In genomic region chr5:31738199-31738598, GRCh38 we compare ENCODE assay signal across 14 cellular contexts.
DNase-seq lines count a peak whose midpoint lies in the region; ATAC-seq and TF ChIP-seq lines count a peak whose summit lies in the region.
"Had no signal": no experiment of that assay in that cellular context is flagged by ENCODE, and none has a peak within 500 bp of the region (broad histone marks: within the 10 kb centered on the region; RNA-seq: fewer than 3 reads in every experiment).

No MANE protein-coding gene starts in this region.

- H3K4me3 ChIP-seq in heart right ventricle: no peak overlapping the region
- no peak overlapping the region for H3K4me3 ChIP-seq in right cardiac atrium (ENCODE audit: low read length)
- peak overlapping the region in 2 of 3 donors; percentile 1 to 2 for H3K4me3 ChIP-seq in skeletal muscle tissue (ENCODE audit: low read length in 3 of 3)
- H3K4me3 ChIP-seq: BLaER1 treated with 17β-estradiol and CSF1 and Interleukin-3, amounts not matched to agents 10 nM and 100 nM; HAP-1 had no signal

- H3K27ac ChIP-seq in caudate nucleus (ENCODE audit: low read depth, low read length): peak overlapping the region; percentile 26
- peak overlapping the region in 8 of 10 donors; percentile 15 to 80 (median 45) for H3K27ac ChIP-seq in heart right ventricle
- H3K27ac ChIP-seq in right cardiac atrium (ENCODE audit: low read length): peak overlapping the region; percentile 73
- H3K27ac ChIP-seq in skeletal muscle tissue (ENCODE audit: low read depth, low read length): no peak overlapping the region
- H3K27ac ChIP-seq: BLaER1 treated with 17β-estradiol and CSF1 and Interleukin-3, amounts not matched to agents 10 nM and 100 nM; HL-60 had no signal

- H3K4me1 ChIP-seq in heart right ventricle: peaks cover 9 to 69% (median 34%) of the 10 kb centered on the region in 9 donors
- H3K4me1 ChIP-seq in right cardiac atrium (ENCODE audit: control insufficient read depth, insufficient read depth, low read length): no peaks in the 10 kb centered on the region
- H3K4me1 ChIP-seq in skeletal muscle tissue (ENCODE audit: control insufficient read depth in 3 of 3, insufficient read depth in 3 of 3, low read length in 3 of 3): peaks cover 4 to 13% (median 4%) of the 10 kb centered on the region in 3 donors
- H3K4me1 ChIP-seq: BLaER1 treated with 17β-estradiol and CSF1 and Interleukin-3, amounts not matched to agents 10 nM and 100 nM; HAP-1 had no signal

- H3K9me3 ChIP-seq in heart right ventricle (peaks cover 0 to 11% (median 5%) of the 10 kb centered on the region in 11 donors), right cardiac atrium (ENCODE audit: control insufficient read depth, low read length) (no peaks in the 10 kb centered on the region), skeletal muscle tissue (ENCODE audit: control insufficient read depth in 3 of 3, low read length in 3 of 3) (no peaks in the 10 kb centered on the region)
- H3K9me3 ChIP-seq: HAP-1 had no signal

- H3K36me3 Mint-ChIP-seq in activated T-helper 2 cell treated with anti-CD3 and anti-CD28 coated beads, Interferon-gamma antibody, Interleukin-2, Interleukin-4, amounts not matched to agents 10 μg/mL and 5 μg/mL and 100 μg/mL, durations not matched to agents 14 hours and 24 hours and 36 hours (ENCODE audit: low read depth): no peaks in the 10 kb centered on the region
- H3K36me3 Mint-ChIP-seq: CD4-positive, CD25-positive, alpha-beta regulatory T cell had no signal

- H3K9me3 Mint-ChIP-seq in activated T-helper 2 cell treated with anti-CD3 and anti-CD28 coated beads, Interferon-gamma antibody, Interleukin-2, Interleukin-4, amounts not matched to agents 10 μg/mL and 5 μg/mL and 100 μg/mL, durations not matched to agents 14 hours and 24 hours and 36 hours: no peaks in the 10 kb centered on the region

- intact Hi-C loops in heart right ventricle (cut with DNase I): no loop called here
- intact Hi-C loops in right cardiac atrium (cut with DNase I): no loop called here
- intact Hi-C loops in activated T-helper 2 cell treated with anti-CD3 and anti-CD28 coated beads, Interferon-gamma antibody, Interleukin-2, Interleukin-4, amounts not matched to agents 10 μg/mL and 5 μg/mL and 100 μg/mL, durations not matched to agents 14 hours and 24 hours and 36 hours (cut with micrococcal nuclease): no loop called here

- no peaks in the 10 kb centered on the region for H3K27me3 Mint-ChIP-seq in activated T-helper 2 cell treated with anti-CD3 and anti-CD28 coated beads, Interferon-gamma antibody, Interleukin-2, Interleukin-4, amounts not matched to agents 10 μg/mL and 5 μg/mL and 100 μg/mL, durations not matched to agents 14 hours and 24 hours and 36 hours (ENCODE audit: low read depth)
- H3K27me3 Mint-ChIP-seq: CD4-positive, CD25-positive, alpha-beta regulatory T cell had no signal

- no peak overlapping the region for H3K27ac Mint-ChIP-seq in activated T-helper 2 cell treated with anti-CD3 and anti-CD28 coated beads, Interferon-gamma antibody, Interleukin-2, Interleukin-4, amounts not matched to agents 10 μg/mL and 5 μg/mL and 100 μg/mL, durations not matched to agents 14 hours and 24 hours and 36 hours
- H3K27ac Mint-ChIP-seq: CD4-positive, CD25-positive, alpha-beta regulatory T cell had no signal

- no peaks in the 10 kb centered on the region for H3K4me1 Mint-ChIP-seq in activated T-helper 2 cell treated with anti-CD3 and anti-CD28 coated beads, Interferon-gamma antibody, Interleukin-2, Interleukin-4, amounts not matched to agents 10 μg/mL and 5 μg/mL and 100 μg/mL, durations not matched to agents 14 hours and 24 hours and 36 hours (ENCODE audit: low read depth)
- H3K4me1 Mint-ChIP-seq: CD4-positive, CD25-positive, alpha-beta regulatory T cell had no signal

- no peak for TF ChIP-seq CTCF in heart right ventricle (IDR thresholded peaks at IDR 0.05)

- no peak overlapping the region for H3K4me3 Mint-ChIP-seq in activated T-helper 2 cell treated with anti-CD3 and anti-CD28 coated beads, Interferon-gamma antibody, Interleukin-2, Interleukin-4, amounts not matched to agents 10 μg/mL and 5 μg/mL and 100 μg/mL, durations not matched to agents 14 hours and 24 hours and 36 hours (ENCODE audit: low read depth)

- H3K27me3 ChIP-seq in heart right ventricle (no peaks in the 10 kb centered on the region), right cardiac atrium (ENCODE audit: control insufficient read depth, insufficient read depth) (no peaks in the 10 kb centered on the region), skeletal muscle tissue (ENCODE audit: control insufficient read depth in 3 of 3, insufficient read depth in 3 of 3, low read length in 3 of 3) (no peaks in the 10 kb centered on the region)
- H3K27me3 ChIP-seq: BLaER1 treated with 17β-estradiol and CSF1 and Interleukin-3, amounts not matched to agents 10 nM and 100 nM had no signal

- H3K36me3 ChIP-seq in heart right ventricle (no peaks in the 10 kb centered on the region), skeletal muscle tissue (ENCODE audit: control insufficient read depth in 3 of 3, insufficient read depth in 3 of 3, low read length in 3 of 3) (no peaks in the 10 kb centered on the region)
- H3K36me3 ChIP-seq: BLaER1 treated with 17β-estradiol and CSF1 and Interleukin-3, amounts not matched to agents 10 nM and 100 nM; HAP-1 had no signal

- H3K9ac ChIP-seq in skeletal muscle tissue (ENCODE audit: low read depth in 1 of 3, low read length in 3 of 3): no peak overlapping the region
- H3K9ac ChIP-seq: BLaER1 treated with 17β-estradiol and CSF1 and Interleukin-3, amounts not matched to agents 10 nM and 100 nM had no signal

- 59 to 62% methylated on average over 4 of the region's 4 CpGs for WGBS in heart right ventricle, 2 donors
- 64% methylated on average over 4 of the region's 4 CpGs for WGBS in right cardiac atrium

- peak in 7 of 8 donors; percentile 30 to 78 (median 57) for ATAC-seq in heart right ventricle
- ATAC-seq in right cardiac atrium: peak; percentile 52 to 55
- ATAC-seq in HG02588 (IDR thresholded peaks at IDR 0.05; ENCODE audit: unreplicated experiment): no peak

- DNase-seq in caudate nucleus (lab: John Stamatoyannopoulos, UW): peak in 2 of 61 donors; percentile 22 to 28
- DNase-seq in heart right ventricle: no peak
- DNase-seq in right cardiac atrium: no peak
- DNase-seq in NOMO-1 (lab: John Stamatoyannopoulos, UW; ENCODE audit: unreplicated experiment in 2 of 2): no peak
- no peak for DNase-seq in activated T-helper 2 cell treated with anti-CD3 and anti-CD28 coated beads, Interferon-gamma antibody, Interleukin-2, Interleukin-4, amounts not matched to agents 10 μg/mL and 5 μg/mL and 100 μg/mL, durations not matched to agents 14 hours and 24 hours and 36 hours (ENCODE audit: low spot score)
- DNase-seq: 8988T; CD4-positive, CD25-positive, alpha-beta regulatory T cell; DMS53; GF-D8 had no signal

Comparison
In these comparisons a context has a peak if more than half of its experiments do, and no peak if none do; other contexts are left out.
1. H3K4me3 ChIP-seq: peak in skeletal muscle tissue (2 of 3); none in heart right ventricle (0 of 10) and right cardiac atrium (single experiment).